Comparison of ENCODE assay signal across 12 cellular contexts in genomic region chr11:77548552-77549439, GRCh38. TPM values are rescaled to one million over a fixed set of nuclear protein-coding genes. Genes with fewer than 3 reads are reported as not detected.
DNase-seq lines count a peak whose midpoint lies in the region; ATAC-seq and TF ChIP-seq lines count a peak whose summit lies in the region.
"Had no signal": no experiment of that assay in that cellular context is flagged by ENCODE, and none has a peak within 500 bp of the region (broad histone marks: within the 10 kb centered on the region; RNA-seq: fewer than 3 reads in every experiment).

No MANE protein-coding gene starts in this region.

- ATAC-seq in WTC11: no peak
- ATAC-seq in left colon: peak; percentile 29
- no peak for ATAC-seq in stimulated activated effector memory CD8-positive, alpha-beta T cell treated with anti-CD3 and anti-CD28 coated beads, Interleukin-12 subunit alpha, Interleukin-12 subunit beta, amount 100 ng/mL, for 72 hours
- ATAC-seq in HG02623 (IDR thresholded peaks at IDR 0.05; ENCODE audit: unreplicated experiment): no peak

- intact Hi-C loops in left colon (cut with DNase I, micrococcal nuclease) (loop anchor here (5.0 to 10.0 kb wide), 3 partner anchors 354 to 421 kb away; partner anchors contain the start of gene MYO7A (in 1 of the 2)), head of caudate nucleus (cut with DNase I) (loop anchor here (10.0 kb wide), 2 partner anchors 354 to 424 kb away; partner anchors contain the start of gene MYO7A)

- peaks cover 20% of the 10 kb centered on the region for H3K4me1 Mint-ChIP-seq in WTC11
- H3K4me1 Mint-ChIP-seq in stimulated activated effector memory CD8-positive, alpha-beta T cell treated with anti-CD3 and anti-CD28 coated beads, Interleukin-12 subunit alpha, Interleukin-12 subunit beta, amount 100 ng/mL, for 72 hours: peaks cover 9% of the 10 kb centered on the region

- peak overlapping the region; percentile 99; the same call in 1 of the 2 replicates for H3K27ac ChIP-seq in HUES64 (ENCODE audit: low read depth, low read length)
- H3K27ac ChIP-seq: right atrium auricular region had no signal

- CTCF ChIA-PET in WTC11 (lab: Charles Lee): interaction anchor here (0.5 to 2.3 kb wide), 20 partner anchors 8 to 567 kb away, joined by 3 to 19 read pairs (median 5); partner anchors contain the start of genes MYO7A and PAK1

- H3K4me3 Mint-ChIP-seq in WTC11: no peak overlapping the region
- no peak overlapping the region for H3K4me3 Mint-ChIP-seq in stimulated activated effector memory CD8-positive, alpha-beta T cell treated with anti-CD3 and anti-CD28 coated beads, Interleukin-12 subunit alpha, Interleukin-12 subunit beta, amount 100 ng/mL, for 72 hours
- H3K4me3 Mint-ChIP-seq: activated naive CD8-positive, alpha-beta T cell; stimulated activated naive CD8-positive, alpha-beta T cell treated with anti-CD3 and anti-CD28 coated beads, Interleukin-15, Interleukin-2, amounts not matched to agents 100 ng/mL and 50 ng/mL, for 24 hours had no signal

- peak overlapping the region; percentile 98 for H3K27ac Mint-ChIP-seq in WTC11
- peak overlapping the region; percentile 6 for H3K27ac Mint-ChIP-seq in stimulated activated effector memory CD8-positive, alpha-beta T cell treated with anti-CD3 and anti-CD28 coated beads, Interleukin-12 subunit alpha, Interleukin-12 subunit beta, amount 100 ng/mL, for 72 hours
- H3K27ac Mint-ChIP-seq: activated naive CD8-positive, alpha-beta T cell; stimulated activated naive CD8-positive, alpha-beta T cell treated with anti-CD3 and anti-CD28 coated beads, Interleukin-15, Interleukin-2, amounts not matched to agents 100 ng/mL and 50 ng/mL, for 24 hours had no signal

- 88% methylated on average over 5 of the region's 6 CpGs for WGBS in HUES64

- H3K27me3 Mint-ChIP-seq in WTC11 (ENCODE audit: low read depth): no peaks in the 10 kb centered on the region
- H3K27me3 Mint-ChIP-seq: activated naive CD8-positive, alpha-beta T cell; stimulated activated naive CD8-positive, alpha-beta T cell treated with anti-CD3 and anti-CD28 coated beads, Interleukin-15, Interleukin-2, amounts not matched to agents 100 ng/mL and 50 ng/mL, for 24 hours had no signal

- H3K9ac ChIP-seq in HUES64 (ENCODE audit: low read depth, low read length): no peak overlapping the region

- peaks cover 5% of the 10 kb centered on the region; the same call in 1 of the 2 replicates for H3K9me3 ChIP-seq in HUES64 (ENCODE audit: insufficient read depth, low read depth, low read length)
- H3K9me3 ChIP-seq: right atrium auricular region had no signal

- POLR2A ChIA-PET in WTC11 (lab: Charles Lee): interaction anchor here (0.5 to 0.6 kb wide), 2 partner anchors 56 to 89 kb away, joined by 3 read pairs; no protein-coding TSS in a partner anchor

- H3K36me3 Mint-ChIP-seq in WTC11: no peaks in the 10 kb centered on the region
- no peaks in the 10 kb centered on the region for H3K36me3 Mint-ChIP-seq in stimulated activated effector memory CD8-positive, alpha-beta T cell treated with anti-CD3 and anti-CD28 coated beads, Interleukin-12 subunit alpha, Interleukin-12 subunit beta, amount 100 ng/mL, for 72 hours
- H3K36me3 Mint-ChIP-seq: activated naive CD8-positive, alpha-beta T cell had no signal

- no peak overlapping the region for H3K4me3 ChIP-seq in HUES64 (ENCODE audit: low read length)
- H3K4me3 ChIP-seq: right atrium auricular region had no signal

- no peaks in the 10 kb centered on the region for H3K9me3 Mint-ChIP-seq in WTC11
- H3K9me3 Mint-ChIP-seq in stimulated activated effector memory CD8-positive, alpha-beta T cell treated with anti-CD3 and anti-CD28 coated beads, Interleukin-12 subunit alpha, Interleukin-12 subunit beta, amount 100 ng/mL, for 72 hours: no peaks in the 10 kb centered on the region
- H3K9me3 Mint-ChIP-seq: stimulated activated naive CD8-positive, alpha-beta T cell treated with anti-CD3 and anti-CD28 coated beads, Interleukin-15, Interleukin-2, amounts not matched to agents 100 ng/mL and 50 ng/mL, for 24 hours had no signal

- peak; percentile 19; the same call in 1 of the 2 replicates for TF ChIP-seq CTCF in WTC11 (IDR thresholded peaks at IDR 0.05)

- H3K4me1 ChIP-seq in HUES64 (ENCODE audit: insufficient read depth, low read length): peaks cover 14% of the 10 kb centered on the region
- H3K4me1 ChIP-seq: right atrium auricular region had no signal

- H3K36me3 ChIP-seq in HUES64 (ENCODE audit: insufficient read depth, low read length): no peaks in the 10 kb centered on the region
- H3K36me3 ChIP-seq: right atrium auricular region had no signal

- H3K27me3 ChIP-seq in HUES64 (ENCODE audit: insufficient read depth, low read length): no peaks in the 10 kb centered on the region
- H3K27me3 ChIP-seq: right atrium auricular region had no signal

- no peak for DNase-seq in WTC11 (ENCODE audit: low spot score)
- no peak for DNase-seq in left colon
- peak in 1 of 2 donors; percentile 44 for DNase-seq in stimulated activated effector memory CD8-positive, alpha-beta T cell treated with anti-CD3 and anti-CD28 coated beads, Interleukin-12 subunit alpha, Interleukin-12 subunit beta, amount 100 ng/mL, for 72 hours (ENCODE audit: low spot score in 2 of 2)
- no peak for DNase-seq in HCEC 1CT
- no peak for DNase-seq in stimulated activated CD4-positive, alpha-beta T cell treated with anti-CD3 and anti-CD28 coated beads, Interleukin-4, amount 100 ng/mL, for 1 hour
- no peak for DNase-seq in head of caudate nucleus
- DNase-seq: NK-92 treated with Interleukin-12 subunit alpha and Interleukin-12 subunit beta, amount 100 ng/mL, for 24 hours had no signal

TF ChIP-seq in WTC11, 78 proteins besides CTCF, POLR2A, EP300 and RAD21 (continues in another document):
- TF ChIP-seq FOXP1 (CRISPR knock-in tag; IDR thresholded peaks at IDR 0.05; ENCODE audit: borderline replicate concordance) (no peak), ERG (CRISPR knock-in tag; IDR thresholded peaks at IDR 0.05) (no peak), CREM (CRISPR knock-in tag; IDR thresholded peaks at IDR 0.05) (no peak), ATF3 (CRISPR knock-in tag; conservative IDR thresholded peaks at IDR 0.05) (no peak), ZNF512 (CRISPR knock-in tag; IDR thresholded peaks at IDR 0.05; ENCODE audit: borderline replicate concordance) (no peak), ZSCAN18 (CRISPR knock-in tag; IDR thresholded peaks at IDR 0.05) (no peak), ZNF138 (CRISPR knock-in tag; conservative IDR thresholded peaks at IDR 0.05) (no peak), ZNF317 (CRISPR knock-in tag; IDR thresholded peaks at IDR 0.05; ENCODE audit: borderline replicate concordance, low read depth) (no peak), GABPB1 (CRISPR knock-in tag; IDR thresholded peaks at IDR 0.05) (no peak), IRF1 (CRISPR knock-in tag; IDR thresholded peaks at IDR 0.05) (no peak), MXD4 (CRISPR knock-in tag; IDR thresholded peaks at IDR 0.05; ENCODE audit: borderline replicate concordance) (no peak), SP1 (CRISPR knock-in tag; conservative IDR thresholded peaks at IDR 0.05) (no peak), TP53 (CRISPR knock-in tag; IDR thresholded peaks at IDR 0.05) (no peak), ZNF396 (CRISPR knock-in tag; IDR thresholded peaks at IDR 0.05; ENCODE audit: borderline replicate concordance) (no peak)

RNA-seq across cellular contexts. Expression of gene AQP11, which starts 41.0 kb away (rescaled TPM):
- 0.90 TPM for polyA plus RNA-seq in HUES64 (2013, experiment 1 of 2)
- 0.95 TPM for polyA plus RNA-seq in HUES64 (2013, experiment 2 of 2)
- total RNA-seq in WTC11 (2021): 0.99 to 1.6 TPM (median 1.2 TPM) in 3 replicates
- 1 to 10 TPM; 4.0 to 7.1 TPM for total RNA-seq in left colon
